In genomic region chr20:46228671-46229070, GRCh38 we compare ENCODE assay signal across 14 cellular contexts.
"Had no signal": no experiment of that assay in that cellular context is flagged by ENCODE, and none has a peak within 500 bp of the region (broad histone marks: within the 10 kb centered on the region; RNA-seq: fewer than 3 reads in every experiment).

No MANE protein-coding gene starts in this region.

- FAIRE-seq: RCC 7860 had no signal

- DNase-seq: KBM-7, MV-4-11, NCI-H1048, NCI-H1105 treated with DMSO at 0.1 percent for 48 hours, NCI-H1417 treated with DMSO at 0.1 percent for 48 hours, NCI-H1694 treated with DMSO at 0.1 percent for 48 hours, NCI-H1930, NCI-H2081 treated with DMSO at 0.1 percent for 48 hours, NCI-H2171, NCI-H524, Right ventricle myocardium superior, RPMI8226, SIG-M5 had no signal
